In genomic region chr5:162703914-162704313, GRCh38 we compare ENCODE assay signal across 2 cellular contexts.
TF ChIP-seq lines count a peak whose summit lies in the region.

No MANE protein-coding gene starts in this region.

TF ChIP-seq in SK-N-SH, 30 proteins besides CTCF, POLR2A, EP300 and RAD21:
- TF ChIP-seq, protein P1, sequence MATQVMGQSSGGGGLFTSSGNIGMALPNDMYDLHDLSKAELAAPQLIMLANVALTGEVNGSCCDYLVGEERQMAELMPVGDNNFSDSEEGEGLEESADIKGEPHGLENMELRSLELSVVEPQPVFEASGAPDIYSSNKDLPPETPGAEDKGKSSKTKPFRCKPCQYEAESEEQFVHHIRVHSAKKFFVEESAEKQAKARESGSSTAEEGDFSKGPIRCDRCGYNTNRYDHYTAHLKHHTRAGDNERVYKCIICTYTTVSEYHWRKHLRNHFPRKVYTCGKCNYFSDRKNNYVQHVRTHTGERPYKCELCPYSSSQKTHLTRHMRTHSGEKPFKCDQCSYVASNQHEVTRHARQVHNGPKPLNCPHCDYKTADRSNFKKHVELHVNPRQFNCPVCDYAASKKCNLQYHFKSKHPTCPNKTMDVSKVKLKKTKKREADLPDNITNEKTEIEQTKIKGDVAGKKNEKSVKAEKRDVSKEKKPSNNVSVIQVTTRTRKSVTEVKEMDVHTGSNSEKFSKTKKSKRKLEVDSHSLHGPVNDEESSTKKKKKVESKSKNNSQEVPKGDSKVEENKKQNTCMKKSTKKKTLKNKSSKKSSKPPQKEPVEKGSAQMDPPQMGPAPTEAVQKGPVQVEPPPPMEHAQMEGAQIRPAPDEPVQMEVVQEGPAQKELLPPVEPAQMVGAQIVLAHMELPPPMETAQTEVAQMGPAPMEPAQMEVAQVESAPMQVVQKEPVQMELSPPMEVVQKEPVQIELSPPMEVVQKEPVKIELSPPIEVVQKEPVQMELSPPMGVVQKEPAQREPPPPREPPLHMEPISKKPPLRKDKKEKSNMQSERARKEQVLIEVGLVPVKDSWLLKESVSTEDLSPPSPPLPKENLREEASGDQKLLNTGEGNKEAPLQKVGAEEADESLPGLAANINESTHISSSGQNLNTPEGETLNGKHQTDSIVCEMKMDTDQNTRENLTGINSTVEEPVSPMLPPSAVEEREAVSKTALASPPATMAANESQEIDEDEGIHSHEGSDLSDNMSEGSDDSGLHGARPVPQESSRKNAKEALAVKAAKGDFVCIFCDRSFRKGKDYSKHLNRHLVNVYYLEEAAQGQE (IDR thresholded peaks at IDR 0.05; ENCODE audit: low read depth, low read length), result peak; percentile 77
- TF ChIP-seq ELF1 (IDR thresholded peaks at IDR 0.05), result no peak

TF ChIP-seq in SK-N-SH treated with all-trans-retinoic acid at 6 μM for 48 hours, 23 proteins besides CTCF, POLR2A, EP300 and RAD21:
- TF ChIP-seq TSHZ2 (CRISPR knock-in tag; IDR thresholded peaks at IDR 0.05), result no peak
- no peak for TF ChIP-seq CSDC2 (CRISPR knock-in tag; IDR thresholded peaks at IDR 0.05)
- no peak for TF ChIP-seq OSR1 (CRISPR knock-in tag; IDR thresholded peaks at IDR 0.05)
